In the genomic region with DNA sequence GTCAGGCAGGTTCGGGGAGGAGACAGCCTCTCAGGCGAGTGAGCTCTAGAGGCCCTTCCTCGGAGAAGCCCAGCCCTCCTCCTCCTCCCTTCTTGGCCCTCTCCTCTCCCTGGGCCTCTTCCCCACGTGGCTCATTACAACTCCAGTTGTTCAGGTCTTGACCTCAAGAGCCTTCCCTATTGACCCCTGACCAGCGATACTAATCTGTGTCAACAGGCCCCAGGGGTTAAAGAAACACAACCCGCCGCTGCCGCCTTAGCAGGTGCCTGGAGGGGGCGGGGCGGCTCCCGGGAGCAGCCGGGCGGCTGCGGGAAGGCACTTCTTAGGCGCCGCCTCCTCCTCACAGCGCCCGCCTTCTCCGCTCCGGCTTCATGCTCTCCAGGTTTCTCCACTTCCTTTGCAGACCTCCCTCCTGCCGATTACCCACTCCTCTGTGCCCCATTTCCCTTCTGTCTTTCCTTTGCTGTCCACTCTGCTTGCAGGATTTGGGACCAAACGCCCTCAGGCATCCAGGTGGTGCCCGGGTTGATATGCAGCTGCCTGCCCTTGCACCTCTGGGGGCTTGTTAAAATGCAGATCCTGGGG, we compare ENCODE assay signal across 1 cellular context.
TF ChIP-seq lines count a peak whose summit lies in the region.

No MANE protein-coding gene starts in this region.

TF ChIP-seq in HepG2, 621 proteins besides CTCF, POLR2A, EP300 and RAD21 (continued from another document and continues in another):
- TF ChIP-seq, protein P1, sequence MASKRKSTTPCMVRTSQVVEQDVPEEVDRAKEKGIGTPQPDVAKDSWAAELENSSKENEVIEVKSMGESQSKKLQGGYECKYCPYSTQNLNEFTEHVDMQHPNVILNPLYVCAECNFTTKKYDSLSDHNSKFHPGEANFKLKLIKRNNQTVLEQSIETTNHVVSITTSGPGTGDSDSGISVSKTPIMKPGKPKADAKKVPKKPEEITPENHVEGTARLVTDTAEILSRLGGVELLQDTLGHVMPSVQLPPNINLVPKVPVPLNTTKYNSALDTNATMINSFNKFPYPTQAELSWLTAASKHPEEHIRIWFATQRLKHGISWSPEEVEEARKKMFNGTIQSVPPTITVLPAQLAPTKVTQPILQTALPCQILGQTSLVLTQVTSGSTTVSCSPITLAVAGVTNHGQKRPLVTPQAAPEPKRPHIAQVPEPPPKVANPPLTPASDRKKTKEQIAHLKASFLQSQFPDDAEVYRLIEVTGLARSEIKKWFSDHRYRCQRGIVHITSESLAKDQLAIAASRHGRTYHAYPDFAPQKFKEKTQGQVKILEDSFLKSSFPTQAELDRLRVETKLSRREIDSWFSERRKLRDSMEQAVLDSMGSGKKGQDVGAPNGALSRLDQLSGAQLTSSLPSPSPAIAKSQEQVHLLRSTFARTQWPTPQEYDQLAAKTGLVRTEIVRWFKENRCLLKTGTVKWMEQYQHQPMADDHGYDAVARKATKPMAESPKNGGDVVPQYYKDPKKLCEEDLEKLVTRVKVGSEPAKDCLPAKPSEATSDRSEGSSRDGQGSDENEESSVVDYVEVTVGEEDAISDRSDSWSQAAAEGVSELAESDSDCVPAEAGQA (IDR thresholded peaks at IDR 0.05; ENCODE audit: low read depth) = no peak
- TF ChIP-seq, protein P1 (CRISPR knock-in tag; IDR thresholded peaks at IDR 0.05; ENCODE audit: borderline replicate concordance) = no peak
- TF ChIP-seq HCFC1 (IDR thresholded peaks at IDR 0.05; ENCODE audit: low read depth, low read length) = no peak
- TF ChIP-seq SNRNP70 (IDR thresholded peaks at IDR 0.05; ENCODE audit: low read depth, low read length) = no peak
- peak; percentile 83; the same call in 1 of the 2 replicates for TF ChIP-seq BORCS8-MEF2B (CRISPR knock-in tag; IDR thresholded peaks at IDR 0.05)
- TF ChIP-seq MEIS1 (CRISPR knock-in tag; IDR thresholded peaks at IDR 0.05; ENCODE audit: borderline replicate concordance) = no peak
- peak; percentile 85 for TF ChIP-seq BCL6 (CRISPR knock-in tag; IDR thresholded peaks at IDR 0.05)
- TF ChIP-seq KLF11 (CRISPR knock-in tag; IDR thresholded peaks at IDR 0.05) = 0 out of 2 replicates have a peak, but pooled peaks have one; percentile 26
- TF ChIP-seq SMARCE1 (IDR thresholded peaks at IDR 0.05; ENCODE audit: borderline replicate concordance) = no peak
- TF ChIP-seq KMT2A (CRISPR knock-in tag; IDR thresholded peaks at IDR 0.05) = 0 out of 2 replicates have a peak, but pooled peaks have one; percentile 51
- TF ChIP-seq RAD51 (IDR thresholded peaks at IDR 0.05; ENCODE audit: borderline replicate concordance) = no peak
- TF ChIP-seq MTA3 (CRISPR knock-in tag; IDR thresholded peaks at IDR 0.05) = no peak
- no peak for TF ChIP-seq ZNF768 (CRISPR knock-in tag; IDR thresholded peaks at IDR 0.05)
- TF ChIP-seq FOXO1 (CRISPR knock-in tag; IDR thresholded peaks at IDR 0.05) = peak; percentile 58; the same call in 1 of the 2 replicates
- TF ChIP-seq, protein P2, sequence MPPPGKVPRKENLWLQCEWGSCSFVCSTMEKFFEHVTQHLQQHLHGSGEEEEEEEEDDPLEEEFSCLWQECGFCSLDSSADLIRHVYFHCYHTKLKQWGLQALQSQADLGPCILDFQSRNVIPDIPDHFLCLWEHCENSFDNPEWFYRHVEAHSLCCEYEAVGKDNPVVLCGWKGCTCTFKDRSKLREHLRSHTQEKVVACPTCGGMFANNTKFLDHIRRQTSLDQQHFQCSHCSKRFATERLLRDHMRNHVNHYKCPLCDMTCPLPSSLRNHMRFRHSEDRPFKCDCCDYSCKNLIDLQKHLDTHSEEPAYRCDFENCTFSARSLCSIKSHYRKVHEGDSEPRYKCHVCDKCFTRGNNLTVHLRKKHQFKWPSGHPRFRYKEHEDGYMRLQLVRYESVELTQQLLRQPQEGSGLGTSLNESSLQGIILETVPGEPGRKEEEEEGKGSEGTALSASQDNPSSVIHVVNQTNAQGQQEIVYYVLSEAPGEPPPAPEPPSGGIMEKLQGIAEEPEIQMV (CRISPR knock-in tag; IDR thresholded peaks at IDR 0.05; ENCODE audit: low read depth) = no peak; the same call in 1 of the 2 replicates
- TF ChIP-seq, protein P3, sequence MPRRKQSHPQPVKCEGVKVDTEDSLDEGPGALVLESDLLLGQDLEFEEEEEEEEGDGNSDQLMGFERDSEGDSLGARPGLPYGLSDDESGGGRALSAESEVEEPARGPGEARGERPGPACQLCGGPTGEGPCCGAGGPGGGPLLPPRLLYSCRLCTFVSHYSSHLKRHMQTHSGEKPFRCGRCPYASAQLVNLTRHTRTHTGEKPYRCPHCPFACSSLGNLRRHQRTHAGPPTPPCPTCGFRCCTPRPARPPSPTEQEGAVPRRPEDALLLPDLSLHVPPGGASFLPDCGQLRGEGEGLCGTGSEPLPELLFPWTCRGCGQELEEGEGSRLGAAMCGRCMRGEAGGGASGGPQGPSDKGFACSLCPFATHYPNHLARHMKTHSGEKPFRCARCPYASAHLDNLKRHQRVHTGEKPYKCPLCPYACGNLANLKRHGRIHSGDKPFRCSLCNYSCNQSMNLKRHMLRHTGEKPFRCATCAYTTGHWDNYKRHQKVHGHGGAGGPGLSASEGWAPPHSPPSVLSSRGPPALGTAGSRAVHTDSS (CRISPR knock-in tag; conservative IDR thresholded peaks at IDR 0.05) = no peak
- no peak for TF ChIP-seq ZNF543 (CRISPR knock-in tag; IDR thresholded peaks at IDR 0.05)
- peak; percentile 83; the same call in 1 of the 2 replicates for TF ChIP-seq ARNTL (CRISPR knock-in tag; IDR thresholded peaks at IDR 0.05)
- TF ChIP-seq ZBTB8A (CRISPR knock-in tag; IDR thresholded peaks at IDR 0.05; ENCODE audit: borderline replicate concordance, low read depth) = no peak
- TF ChIP-seq, protein P4, sequence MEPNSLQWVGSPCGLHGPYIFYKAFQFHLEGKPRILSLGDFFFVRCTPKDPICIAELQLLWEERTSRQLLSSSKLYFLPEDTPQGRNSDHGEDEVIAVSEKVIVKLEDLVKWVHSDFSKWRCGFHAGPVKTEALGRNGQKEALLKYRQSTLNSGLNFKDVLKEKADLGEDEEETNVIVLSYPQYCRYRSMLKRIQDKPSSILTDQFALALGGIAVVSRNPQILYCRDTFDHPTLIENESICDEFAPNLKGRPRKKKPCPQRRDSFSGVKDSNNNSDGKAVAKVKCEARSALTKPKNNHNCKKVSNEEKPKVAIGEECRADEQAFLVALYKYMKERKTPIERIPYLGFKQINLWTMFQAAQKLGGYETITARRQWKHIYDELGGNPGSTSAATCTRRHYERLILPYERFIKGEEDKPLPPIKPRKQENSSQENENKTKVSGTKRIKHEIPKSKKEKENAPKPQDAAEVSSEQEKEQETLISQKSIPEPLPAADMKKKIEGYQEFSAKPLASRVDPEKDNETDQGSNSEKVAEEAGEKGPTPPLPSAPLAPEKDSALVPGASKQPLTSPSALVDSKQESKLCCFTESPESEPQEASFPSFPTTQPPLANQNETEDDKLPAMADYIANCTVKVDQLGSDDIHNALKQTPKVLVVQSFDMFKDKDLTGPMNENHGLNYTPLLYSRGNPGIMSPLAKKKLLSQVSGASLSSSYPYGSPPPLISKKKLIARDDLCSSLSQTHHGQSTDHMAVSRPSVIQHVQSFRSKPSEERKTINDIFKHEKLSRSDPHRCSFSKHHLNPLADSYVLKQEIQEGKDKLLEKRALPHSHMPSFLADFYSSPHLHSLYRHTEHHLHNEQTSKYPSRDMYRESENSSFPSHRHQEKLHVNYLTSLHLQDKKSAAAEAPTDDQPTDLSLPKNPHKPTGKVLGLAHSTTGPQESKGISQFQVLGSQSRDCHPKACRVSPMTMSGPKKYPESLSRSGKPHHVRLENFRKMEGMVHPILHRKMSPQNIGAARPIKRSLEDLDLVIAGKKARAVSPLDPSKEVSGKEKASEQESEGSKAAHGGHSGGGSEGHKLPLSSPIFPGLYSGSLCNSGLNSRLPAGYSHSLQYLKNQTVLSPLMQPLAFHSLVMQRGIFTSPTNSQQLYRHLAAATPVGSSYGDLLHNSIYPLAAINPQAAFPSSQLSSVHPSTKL (CRISPR knock-in tag; IDR thresholded peaks at IDR 0.05) = peak; percentile 86
- no peak for TF ChIP-seq PRMT3 (CRISPR knock-in tag; IDR thresholded peaks at IDR 0.05; ENCODE audit: borderline replicate concordance, low read depth)
- no peak for TF ChIP-seq SALL2 (CRISPR knock-in tag; IDR thresholded peaks at IDR 0.05)
- no peak for TF ChIP-seq ZNF577 (CRISPR knock-in tag; IDR thresholded peaks at IDR 0.05; ENCODE audit: borderline replicate concordance, low read depth)
- TF ChIP-seq JDP2 (CRISPR knock-in tag; IDR thresholded peaks at IDR 0.05; ENCODE audit: borderline replicate concordance) = no peak
- no peak for TF ChIP-seq GABPA (IDR thresholded peaks at IDR 0.05; ENCODE audit: low read depth, low read length)
- TF ChIP-seq GABPA (CRISPR knock-in tag; IDR thresholded peaks at IDR 0.05; ENCODE audit: low read depth) = no peak
- TF ChIP-seq NFIB (CRISPR knock-in tag; IDR thresholded peaks at IDR 0.05; ENCODE audit: borderline replicate concordance) = no peak
- TF ChIP-seq ZNF782 (CRISPR knock-in tag; IDR thresholded peaks at IDR 0.05; ENCODE audit: borderline replicate concordance) = no peak
- TF ChIP-seq ZNF451 (CRISPR knock-in tag; IDR thresholded peaks at IDR 0.05) = 0 out of 2 replicates have a peak, but pooled peaks have one; percentile 30
- TF ChIP-seq ZSCAN25 (CRISPR knock-in tag; IDR thresholded peaks at IDR 0.05) = peak; percentile 58; the same call in 1 of the 2 replicates
- TF ChIP-seq SAFB2 (CRISPR knock-in tag; IDR thresholded peaks at IDR 0.05; ENCODE audit: borderline replicate concordance, low read depth) = no peak
- TF ChIP-seq, protein P5, sequence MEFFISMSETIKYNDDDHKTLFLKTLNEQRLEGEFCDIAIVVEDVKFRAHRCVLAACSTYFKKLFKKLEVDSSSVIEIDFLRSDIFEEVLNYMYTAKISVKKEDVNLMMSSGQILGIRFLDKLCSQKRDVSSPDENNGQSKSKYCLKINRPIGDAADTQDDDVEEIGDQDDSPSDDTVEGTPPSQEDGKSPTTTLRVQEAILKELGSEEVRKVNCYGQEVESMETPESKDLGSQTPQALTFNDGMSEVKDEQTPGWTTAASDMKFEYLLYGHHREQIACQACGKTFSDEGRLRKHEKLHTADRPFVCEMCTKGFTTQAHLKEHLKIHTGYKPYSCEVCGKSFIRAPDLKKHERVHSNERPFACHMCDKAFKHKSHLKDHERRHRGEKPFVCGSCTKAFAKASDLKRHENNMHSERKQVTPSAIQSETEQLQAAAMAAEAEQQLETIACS (CRISPR knock-in tag; IDR thresholded peaks at IDR 0.05) = no peak
- no peak for TF ChIP-seq SETDB1 (CRISPR knock-in tag; IDR thresholded peaks at IDR 0.05; ENCODE audit: borderline replicate concordance)
- TF ChIP-seq, protein P6, sequence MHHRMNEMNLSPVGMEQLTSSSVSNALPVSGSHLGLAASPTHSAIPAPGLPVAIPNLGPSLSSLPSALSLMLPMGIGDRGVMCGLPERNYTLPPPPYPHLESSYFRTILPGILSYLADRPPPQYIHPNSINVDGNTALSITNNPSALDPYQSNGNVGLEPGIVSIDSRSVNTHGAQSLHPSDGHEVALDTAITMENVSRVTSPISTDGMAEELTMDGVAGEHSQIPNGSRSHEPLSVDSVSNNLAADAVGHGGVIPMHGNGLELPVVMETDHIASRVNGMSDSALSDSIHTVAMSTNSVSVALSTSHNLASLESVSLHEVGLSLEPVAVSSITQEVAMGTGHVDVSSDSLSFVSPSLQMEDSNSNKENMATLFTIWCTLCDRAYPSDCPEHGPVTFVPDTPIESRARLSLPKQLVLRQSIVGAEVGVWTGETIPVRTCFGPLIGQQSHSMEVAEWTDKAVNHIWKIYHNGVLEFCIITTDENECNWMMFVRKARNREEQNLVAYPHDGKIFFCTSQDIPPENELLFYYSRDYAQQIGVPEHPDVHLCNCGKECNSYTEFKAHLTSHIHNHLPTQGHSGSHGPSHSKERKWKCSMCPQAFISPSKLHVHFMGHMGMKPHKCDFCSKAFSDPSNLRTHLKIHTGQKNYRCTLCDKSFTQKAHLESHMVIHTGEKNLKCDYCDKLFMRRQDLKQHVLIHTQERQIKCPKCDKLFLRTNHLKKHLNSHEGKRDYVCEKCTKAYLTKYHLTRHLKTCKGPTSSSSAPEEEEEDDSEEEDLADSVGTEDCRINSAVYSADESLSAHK (CRISPR knock-in tag; IDR thresholded peaks at IDR 0.05; ENCODE audit: borderline replicate concordance) = no peak
- no peak; the same call in 1 of the 2 replicates for TF ChIP-seq FOXK1 (CRISPR knock-in tag; IDR thresholded peaks at IDR 0.05; ENCODE audit: borderline replicate concordance, low read depth)
- TF ChIP-seq, protein P7, sequence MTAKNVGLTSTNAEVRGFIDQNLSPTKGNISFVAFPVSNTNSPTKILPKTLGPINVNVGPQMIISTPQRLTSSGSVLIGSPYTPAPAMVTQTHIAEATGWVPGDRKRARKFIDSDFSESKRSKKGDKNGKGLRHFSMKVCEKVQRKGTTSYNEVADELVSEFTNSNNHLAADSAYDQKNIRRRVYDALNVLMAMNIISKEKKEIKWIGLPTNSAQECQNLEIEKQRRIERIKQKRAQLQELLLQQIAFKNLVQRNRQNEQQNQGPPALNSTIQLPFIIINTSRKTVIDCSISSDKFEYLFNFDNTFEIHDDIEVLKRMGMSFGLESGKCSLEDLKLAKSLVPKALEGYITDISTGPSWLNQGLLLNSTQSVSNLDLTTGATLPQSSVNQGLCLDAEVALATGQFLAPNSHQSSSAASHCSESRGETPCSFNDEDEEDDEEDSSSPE (CRISPR knock-in tag; IDR thresholded peaks at IDR 0.05) = peak; percentile 44; the same call in 1 of the 2 replicates
- no peak for TF ChIP-seq ZNF83 (CRISPR knock-in tag; IDR thresholded peaks at IDR 0.05; ENCODE audit: borderline replicate concordance)
- TF ChIP-seq EED (CRISPR knock-in tag; IDR thresholded peaks at IDR 0.05) = no peak
- 0 out of 2 replicates have a peak, but pooled peaks have one; percentile 27 for TF ChIP-seq ONECUT2 (CRISPR knock-in tag; IDR thresholded peaks at IDR 0.05)
- no peak for TF ChIP-seq TGIF2 (CRISPR knock-in tag; IDR thresholded peaks at IDR 0.05)
- no peak for TF ChIP-seq STAT5B (CRISPR knock-in tag; IDR thresholded peaks at IDR 0.05)
- TF ChIP-seq NR2F6 (IDR thresholded peaks at IDR 0.05) = peak; percentile 99
- TF ChIP-seq NR2F6 (CRISPR knock-in tag; IDR thresholded peaks at IDR 0.05) = peak; percentile 98
- 0 out of 2 replicates have a peak, but pooled peaks have one; percentile 66 for TF ChIP-seq ZNF205 (CRISPR knock-in tag; IDR thresholded peaks at IDR 0.05)
- TF ChIP-seq ZNF124 (CRISPR knock-in tag; IDR thresholded peaks at IDR 0.05) = 0 out of 2 replicates have a peak, but pooled peaks have one; percentile 44
